ENCODE assay signal across 8 cellular contexts in genomic region chr17:38735161-38735997, GRCh38. TPM values are rescaled to one million over a fixed set of nuclear protein-coding genes. Genes with fewer than 3 reads are reported as not detected.
DNase-seq lines count a peak whose midpoint lies in the region; ATAC-seq and TF ChIP-seq lines count a peak whose summit lies in the region.

No MANE protein-coding gene starts in this region.

- H3K27me3 Mint-ChIP-seq in effector memory CD8-positive, alpha-beta T cell = peaks cover 0 to 21% of the 10 kb centered on the region in 2 donors
- H3K27me3 Mint-ChIP-seq in naive thymus-derived CD4-positive, alpha-beta T cell = peaks cover 0 to 6% (median 0%) of the 10 kb centered on the region in 5 donors
- H3K27me3 Mint-ChIP-seq in stimulated activated naive CD8-positive, alpha-beta T cell treated with anti-CD3 and anti-CD28 coated beads, Interleukin-15, amount 100 ng/mL, for 72 hours = peaks cover 1% of the 10 kb centered on the region

- no peak overlapping the region for H3K4me3 Mint-ChIP-seq in effector memory CD8-positive, alpha-beta T cell
- H3K4me3 Mint-ChIP-seq in naive thymus-derived CD4-positive, alpha-beta T cell = no peak overlapping the region
- no peak overlapping the region for H3K4me3 Mint-ChIP-seq in stimulated activated naive CD8-positive, alpha-beta T cell treated with anti-CD3 and anti-CD28 coated beads, Interleukin-15, amount 100 ng/mL, for 72 hours

- peak; percentile 42 for ATAC-seq in effector memory CD8-positive, alpha-beta T cell (replicated peaks)
- peak; percentile 55 for ATAC-seq in naive thymus-derived CD4-positive, alpha-beta T cell
- peak; percentile 4 for ATAC-seq in stimulated activated naive CD8-positive, alpha-beta T cell treated with anti-CD3 and anti-CD28 coated beads, Interleukin-15, amount 100 ng/mL, for 72 hours
- ATAC-seq in HG03175 (IDR thresholded peaks at IDR 0.05; ENCODE audit: unreplicated experiment) (no peak), HG03196 (IDR thresholded peaks at IDR 0.05; ENCODE audit: unreplicated experiment) (no peak)

- no peaks in the 10 kb centered on the region for H3K9me3 ChIP-seq in naive thymus-derived CD4-positive, alpha-beta T cell (ENCODE audit: control insufficient read depth in 2 of 3, low read length in 3 of 3)

- no peak overlapping the region for H3K27ac ChIP-seq in naive thymus-derived CD4-positive, alpha-beta T cell (ENCODE audit: low read depth, low read length)

- no peak overlapping the region for H3K4me3 ChIP-seq in naive thymus-derived CD4-positive, alpha-beta T cell (ENCODE audit: low read length)

- POLR2A ChIA-PET in naive thymus-derived CD4-positive, alpha-beta T cell (lab: Charles Lee) = interaction anchor here (0.6 to 2.6 kb wide), 5 partner anchors 29 to 63 kb away, joined by 3 to 11 read pairs (median 6); partner anchors contain the start of gene MLLT6

- H3K36me3 ChIP-seq in naive thymus-derived CD4-positive, alpha-beta T cell (ENCODE audit: control insufficient read depth in 2 of 3, insufficient read depth in 3 of 3, low read length in 3 of 3) = peaks cover 0 to 10% (median 0%) of the 10 kb centered on the region in 3 experiments

- H3K9me3 Mint-ChIP-seq in effector memory CD8-positive, alpha-beta T cell = no peaks in the 10 kb centered on the region
- peaks cover 0 to 6% (median 0%) of the 10 kb centered on the region in 11 donors for H3K9me3 Mint-ChIP-seq in naive thymus-derived CD4-positive, alpha-beta T cell
- no peaks in the 10 kb centered on the region for H3K9me3 Mint-ChIP-seq in stimulated activated naive CD8-positive, alpha-beta T cell treated with anti-CD3 and anti-CD28 coated beads, Interleukin-15, amount 100 ng/mL, for 72 hours

- peak; percentile 85 for DNase-seq in GM10266 (ENCODE audit: extremely low spot score)
- DNase-seq in NCI-H1694 (lab: John Stamatoyannopoulos, UW) = peak; percentile 51
- DNase-seq in activated CD8-positive, alpha-beta memory T cell treated with anti-CD3 and anti-CD28 coated beads for 1 hour (ENCODE audit: extremely low read depth in 1 of 2, low read depth in 1 of 2) = peak; percentile 48 to 81
- peak; percentile 69 to 73 (median 72) for DNase-seq in effector memory CD8-positive, alpha-beta T cell
- DNase-seq in naive thymus-derived CD4-positive, alpha-beta T cell = peak; percentile 42 to 80 (median 63)
- DNase-seq in stimulated activated naive CD8-positive, alpha-beta T cell treated with anti-CD3 and anti-CD28 coated beads, Interleukin-15, amount 100 ng/mL, for 72 hours = peak; percentile 67 to 68

- peaks cover 38 to 44% of the 10 kb centered on the region in 2 donors for H3K4me1 Mint-ChIP-seq in effector memory CD8-positive, alpha-beta T cell (ENCODE audit: low read depth in 2 of 2)
- H3K4me1 Mint-ChIP-seq in naive thymus-derived CD4-positive, alpha-beta T cell = peaks cover 23 to 50% (median 45%) of the 10 kb centered on the region in 7 donors
- H3K4me1 Mint-ChIP-seq in stimulated activated naive CD8-positive, alpha-beta T cell treated with anti-CD3 and anti-CD28 coated beads, Interleukin-15, amount 100 ng/mL, for 72 hours = peaks cover 53% of the 10 kb centered on the region

- CTCF ChIA-PET in naive thymus-derived CD4-positive, alpha-beta T cell (lab: Charles Lee) = interaction anchor here (0.6 to 5.7 kb wide), 23 partner anchors 9 to 1147 kb away, joined by 3 to 78 read pairs (median 4); partner anchors contain the start of gene EPOP

- H3K27ac Mint-ChIP-seq in effector memory CD8-positive, alpha-beta T cell = peak overlapping the region in 1 of 2 donors; percentile 62
- H3K27ac Mint-ChIP-seq in naive thymus-derived CD4-positive, alpha-beta T cell = peak overlapping the region in 3 of 9 donors; percentile 10 to 38 (median 30)
- H3K27ac Mint-ChIP-seq in stimulated activated naive CD8-positive, alpha-beta T cell treated with anti-CD3 and anti-CD28 coated beads, Interleukin-15, amount 100 ng/mL, for 72 hours = no peak overlapping the region

- peak; percentile 97 for TF ChIP-seq CTCF in GM10266 (IDR thresholded peaks at IDR 0.05; ENCODE audit: control insufficient read depth, insufficient read depth, low read depth, missing control alignments)

- intact Hi-C loops in naive thymus-derived CD4-positive, alpha-beta T cell (cut with micrococcal nuclease) = loop anchor here (1.0 kb wide), 3 partner anchors 33 to 177 kb away; no protein-coding TSS in a partner anchor

- H3K36me3 Mint-ChIP-seq in effector memory CD8-positive, alpha-beta T cell (ENCODE audit: insufficient read depth) = peaks cover 13% of the 10 kb centered on the region
- H3K36me3 Mint-ChIP-seq in naive thymus-derived CD4-positive, alpha-beta T cell = peaks cover 0 to 5% (median 0%) of the 10 kb centered on the region in 5 donors

- H3K4me1 ChIP-seq in naive thymus-derived CD4-positive, alpha-beta T cell (ENCODE audit: control insufficient read depth in 2 of 2, insufficient read depth in 2 of 2, low read length in 2 of 2) = peaks cover 15 to 16% of the 10 kb centered on the region in 2 donors

- H3K27me3 ChIP-seq in naive thymus-derived CD4-positive, alpha-beta T cell (ENCODE audit: control insufficient read depth in 2 of 2, insufficient read depth in 2 of 2, low read length in 2 of 2) = no peaks in the 10 kb centered on the region

RNA-seq across cellular contexts. Expression of gene CISD3, which starts 5.2 kb away (rescaled TPM):
- total RNA-seq in naive thymus-derived CD4-positive, alpha-beta T cell = 10 to 100 TPM in 3 of 5 experiments, 1 to 10 TPM in 2; 8.0 to 39.6 (median 12.9) TPM
- 10 to 100 TPM; 33.0 to 39.0 TPM for polyA plus RNA-seq in naive thymus-derived CD4-positive, alpha-beta T cell

RNA-seq across cellular contexts. Expression of gene PCGF2, which starts 12.8 kb away (rescaled TPM):
- total RNA-seq in naive thymus-derived CD4-positive, alpha-beta T cell = 1 to 10 TPM in 1 of 5 experiments, under 1 TPM in 1, not detected in 3; 0.34 to 2.7 TPM
- under 1 TPM in 1 of 2 donors, not detected in 1; 0.09 TPM for polyA plus RNA-seq in naive thymus-derived CD4-positive, alpha-beta T cell

RNA-seq across cellular contexts. Expression of gene PSMB3, which starts 17.2 kb away (rescaled TPM):
- total RNA-seq in naive thymus-derived CD4-positive, alpha-beta T cell = 100 to 1,000 TPM in 2 of 5 experiments, 10 to 100 TPM in 3; 60.8 to 287 (median 92.1) TPM
- 100 to 1,000 TPM; 382 to 410 TPM for polyA plus RNA-seq in naive thymus-derived CD4-positive, alpha-beta T cell

RNA-seq across cellular contexts. Expression of gene MLLT6, which starts 30.3 kb away (rescaled TPM):
- 100 to 1,000 TPM; 287 to 533 (median 384) TPM for total RNA-seq in naive thymus-derived CD4-positive, alpha-beta T cell
- 10 to 100 TPM; 10.2 to 11.7 TPM for polyA plus RNA-seq in naive thymus-derived CD4-positive, alpha-beta T cell

Comparison
In these comparisons a context has a peak if more than half of its experiments do, and no peak if none do; other contexts are left out.
1. ATAC-seq: peak in effector memory CD8-positive, alpha-beta T cell (single experiment), naive thymus-derived CD4-positive, alpha-beta T cell (single experiment) and stimulated activated naive CD8-positive, alpha-beta T cell treated with anti-CD3 and anti-CD28 coated beads, Interleukin-15, amount 100 ng/mL, for 72 hours (single experiment); none in HG03175 (single experiment) and HG03196 (single experiment).
2. Peak in every context shown above with its lines, with median percentiles within 50 percentile points of each other: DNase-seq.